Comparison of ENCODE assay signal across 16 cellular contexts in genomic region chr18:8720141-8720540, GRCh38. TPM values are rescaled to one million over a fixed set of nuclear protein-coding genes. Genes with fewer than 3 reads are reported as not detected.
DNase-seq lines count a peak whose midpoint lies in the region; TF ChIP-seq lines count a peak whose summit lies in the region.
"Had no signal": no experiment of that assay in that cellular context is flagged by ENCODE, and none has a peak within 500 bp of the region (broad histone marks: within the 10 kb centered on the region; RNA-seq: fewer than 3 reads in every experiment).

No MANE protein-coding gene starts in this region.

- peaks cover 31% of the 10 kb centered on the region for H3K36me3 Mint-ChIP-seq in neural progenitor cell
- H3K36me3 Mint-ChIP-seq in activated naive CD8-positive, alpha-beta T cell treated with anti-CD3 and anti-CD28 coated beads for 36 hours: no peaks in the 10 kb centered on the region
- H3K36me3 Mint-ChIP-seq: CD8-positive, alpha-beta T cell had no signal

- H3K4me3 ChIP-seq in HUES48 (ENCODE audit: low read depth, low read length) (no peak overlapping the region), neural progenitor cell (no peak overlapping the region)

- peaks cover 93% of the 10 kb centered on the region for H3K79me2 ChIP-seq in neural progenitor cell (ENCODE audit: low read depth)

- peak; percentile 23 for DNase-seq in cerebellar cortex (ENCODE audit: low spot score)
- DNase-seq in neural progenitor cell (ENCODE audit: low spot score): no peak
- DNase-seq in HCEC 1CT: no peak
- no peak for DNase-seq in GM19240 (ENCODE audit: insufficient read length, low spot score)
- DNase-seq in activated naive CD8-positive, alpha-beta T cell treated with anti-CD3 and anti-CD28 coated beads for 36 hours: no peak
- no peak for DNase-seq in ACHN
- DNase-seq: BE2C; CD8-positive, alpha-beta T cell; COR-L47; DMS153; DMS79 treated with DMSO at 0.1 percent for 48 hours; GDM1; H7 had no signal

- no peaks in the 10 kb centered on the region for H3K9me3 Mint-ChIP-seq in neural progenitor cell
- H3K9me3 Mint-ChIP-seq in activated naive CD8-positive, alpha-beta T cell treated with anti-CD3 and anti-CD28 coated beads for 36 hours: no peaks in the 10 kb centered on the region
- H3K9me3 Mint-ChIP-seq: CD8-positive, alpha-beta T cell; IgD-negative memory B cell had no signal

- in situ Hi-C loops in ACHN (cut with HindIII; ENCODE audit: low pct_ligation_motif_present, low pct_unique_long_range_greater_than_20kb, low sequenced_read_pairs): no loop called here

- H3K27me3 Mint-ChIP-seq in neural progenitor cell (ENCODE audit: insufficient read depth, low read depth): peaks cover 2% of the 10 kb centered on the region
- peaks cover 5% of the 10 kb centered on the region for H3K27me3 Mint-ChIP-seq in activated naive CD8-positive, alpha-beta T cell treated with anti-CD3 and anti-CD28 coated beads for 36 hours

- H4K20me1 ChIP-seq in neural progenitor cell (ENCODE audit: low read depth): peaks cover 21% of the 10 kb centered on the region

- H3F3A ChIP-seq in neural progenitor cell (ENCODE audit: low read depth): peaks cover 61% of the 10 kb centered on the region

- H3K4me1 Mint-ChIP-seq in neural progenitor cell: peaks cover 35% of the 10 kb centered on the region
- no peaks in the 10 kb centered on the region for H3K4me1 Mint-ChIP-seq in activated naive CD8-positive, alpha-beta T cell treated with anti-CD3 and anti-CD28 coated beads for 36 hours

- peaks cover 73% of the 10 kb centered on the region for H3K4me1 ChIP-seq in HUES48 (ENCODE audit: control insufficient read depth, insufficient read depth, low read length)
- H3K4me1 ChIP-seq in neural progenitor cell: peaks cover 78% of the 10 kb centered on the region
- H3K4me1 ChIP-seq: BE2C had no signal

- H3K27me3 ChIP-seq in HUES48 (ENCODE audit: control insufficient read depth, insufficient read depth, low read length) (no peaks in the 10 kb centered on the region), neural progenitor cell (no peaks in the 10 kb centered on the region)
- H3K27me3 ChIP-seq: BE2C had no signal

- H3K9me3 ChIP-seq in HUES48 (ENCODE audit: control insufficient read depth, insufficient read depth, low read length): no peaks in the 10 kb centered on the region
- H3K9me3 ChIP-seq in neural progenitor cell (ENCODE audit: low read depth): no peaks in the 10 kb centered on the region
- H3K9me3 ChIP-seq: BE2C had no signal

- no peak for TF ChIP-seq CTCF in neural progenitor cell (IDR thresholded peaks at IDR 0.05)

- H3K36me3 ChIP-seq in HUES48 (ENCODE audit: control insufficient read depth, insufficient read depth, low read length) (peaks cover 58% of the 10 kb centered on the region), neural progenitor cell (no peaks in the 10 kb centered on the region)
- H3K36me3 ChIP-seq: BE2C had no signal

- H3K4me2 ChIP-seq in neural progenitor cell: peak overlapping the region; percentile 43

- H3K27ac ChIP-seq in HUES48 (ENCODE audit: low read depth, low read length) (peak overlapping the region; percentile 5), neural progenitor cell (peak overlapping the region; percentile 81)
- H3K27ac ChIP-seq: C4-2B had no signal

- no peak overlapping the region for H2AFZ ChIP-seq in neural progenitor cell (replicated peaks)

- H3K9ac ChIP-seq in HUES48 (ENCODE audit: low read depth, low read length): no peak overlapping the region
- no peak overlapping the region for H3K9ac ChIP-seq in neural progenitor cell

- no peak overlapping the region for H3K4me3 Mint-ChIP-seq in neural progenitor cell
- no peak overlapping the region for H3K4me3 Mint-ChIP-seq in activated naive CD8-positive, alpha-beta T cell treated with anti-CD3 and anti-CD28 coated beads for 36 hours
- H3K4me3 Mint-ChIP-seq: CD8-positive, alpha-beta T cell; IgD-negative memory B cell had no signal

- no peak overlapping the region for H3K27ac Mint-ChIP-seq in neural progenitor cell
- no peak overlapping the region for H3K27ac Mint-ChIP-seq in activated naive CD8-positive, alpha-beta T cell treated with anti-CD3 and anti-CD28 coated beads for 36 hours
- H3K27ac Mint-ChIP-seq: CD8-positive, alpha-beta T cell had no signal

RNA-seq across cellular contexts. Expression of gene MTCL1, which starts 14.8 kb away (rescaled TPM):
- 36.9 and 38.7 TPM in 2 replicates for total RNA-seq in neural progenitor cell (ENCODE audit: low replicate concordance)
- under 1 TPM; 0.14 to 0.43 TPM for total RNA-seq in activated naive CD8-positive, alpha-beta T cell treated with anti-CD3 and anti-CD28 coated beads for 36 hours

Comparison
In these comparisons a context has a peak if more than half of its experiments do, and no peak if none do; other contexts are left out.
1. RNA of gene MTCL1, which starts 14.8 kb away (total RNA-seq): 36.9 to 38.7 TPM in neural progenitor cell; 0.14 to 0.43 TPM in activated naive CD8-positive, alpha-beta T cell treated with anti-CD3 and anti-CD28 coated beads for 36 hours; every median in the first group is over 10 times any median in the second.